23 cellular contexts compared by ENCODE assay signal in the genomic region with DNA sequence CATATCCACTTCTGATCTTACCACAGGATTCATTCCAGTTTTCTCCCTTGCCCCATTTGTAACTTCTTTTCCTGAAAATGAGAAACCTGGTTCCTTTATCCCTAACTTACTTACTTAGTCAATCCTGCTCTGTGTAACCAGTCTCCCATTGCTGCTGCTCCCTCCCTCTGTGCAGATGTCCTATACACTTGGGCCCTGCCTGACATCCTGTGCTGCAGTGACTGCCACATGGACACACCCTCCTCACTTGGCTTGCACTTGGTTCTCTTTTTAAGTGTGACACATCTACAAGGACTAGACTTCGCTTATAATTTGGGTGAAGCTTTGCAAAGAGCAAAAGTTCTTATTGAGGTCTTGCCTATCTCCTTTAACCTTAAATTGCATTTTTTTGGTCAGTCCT. TPM values are rescaled to one million over a fixed set of nuclear protein-coding genes. Genes with fewer than 3 reads are reported as not detected.
A peak's percentile ranks its signal among the peaks of the same experiment; 100 is the strongest.
DNase-seq lines count a peak whose midpoint lies in the region; ATAC-seq and TF ChIP-seq lines count a peak whose summit lies in the region.
"Had no signal": no experiment of that assay in that cellular context is flagged by ENCODE, and none has a peak within 500 bp of the region (broad histone marks: within the 10 kb centered on the region; RNA-seq: fewer than 3 reads in every experiment).

No MANE protein-coding gene starts in this region.

- peaks cover 76% of the 10 kb centered on the region for H3K79me2 ChIP-seq in GM23338 (replicated peaks; ENCODE audit: insufficient read depth)

- no peak overlapping the region for H3K4me3 ChIP-seq in GM23338
- no peak overlapping the region for H3K4me3 ChIP-seq in Peyer's patch
- H3K4me3 ChIP-seq: body of pancreas, coronary artery, smooth muscle cell, vagina had no signal

- H3K4me3 Mint-ChIP-seq in GM23338, result no peak overlapping the region
- no peak overlapping the region for H3K4me3 Mint-ChIP-seq in nephron
- H3K4me3 Mint-ChIP-seq in stimulated activated memory B cell treated with anti-CD40 and anti-IgM and Interleukin-4, amounts not matched to agents 10 μg/mL and 1 μg/mL and 100 μg/mL, for 72 hours, result no peak overlapping the region
- H3K4me3 Mint-ChIP-seq: activated naive CD8-positive, alpha-beta T cell; immature natural killer cell; memory B cell; natural killer cell; T-helper 1 cell treated with Interleukin-12 subunit alpha and Interleukin-12 subunit beta and Interleukin-4 antibody, amounts not matched to agents 30 μg/mL and 1 μg/mL, for 36 hours had no signal

- H3K9me3 Mint-ChIP-seq in GM23338, result no peaks in the 10 kb centered on the region
- H3K9me3 Mint-ChIP-seq in nephron, result no peaks in the 10 kb centered on the region
- no peaks in the 10 kb centered on the region for H3K9me3 Mint-ChIP-seq in stimulated activated memory B cell treated with anti-CD40 and anti-IgM and Interleukin-4, amounts not matched to agents 10 μg/mL and 1 μg/mL and 100 μg/mL, for 72 hours
- H3K9me3 Mint-ChIP-seq: immature natural killer cell; memory B cell; natural killer cell; T-helper 1 cell treated with Interleukin-12 subunit alpha and Interleukin-12 subunit beta and Interleukin-4 antibody, amounts not matched to agents 30 μg/mL and 1 μg/mL, for 36 hours had no signal

- DNase-seq in GM23338 (ENCODE audit: low spot score), result no peak
- peak in 1 of 3 donors; percentile 66 for DNase-seq in Peyer's patch
- DNase-seq in GM20000 (ENCODE audit: low spot score), result no peak
- DNase-seq in NCI-H2029 (lab: John Stamatoyannopoulos, UW), result no peak
- DNase-seq: activated T-cell treated with anti-CD3 and anti-CD28 coated beads, Interleukin-2, amount 50 U/mL, for 48 hours; AML-193; body of pancreas; immature natural killer cell; natural killer cell; NCI-H2081; posterior cingulate gyrus; SHP77 treated with DMSO at 0.1 percent for 48 hours; stimulated activated CD4-positive, alpha-beta T cell treated with anti-CD3 and anti-CD28 coated beads, Interleukin-4, amount 100 ng/mL, for 4 hours; substantia nigra had no signal

- peaks cover 59% of the 10 kb centered on the region for H3K4me1 ChIP-seq in GM23338 (ENCODE audit: insufficient read depth)
- H3K4me1 ChIP-seq in Peyer's patch, result peaks cover 0 to 37% (median 0%) of the 10 kb centered on the region in 4 donors

- no peaks in the 10 kb centered on the region for H3K27me3 ChIP-seq in GM23338 (ENCODE audit: insufficient read depth)
- no peaks in the 10 kb centered on the region for H3K27me3 ChIP-seq in Peyer's patch
- H3K27me3 ChIP-seq: body of pancreas, vagina had no signal

- H3K27ac ChIP-seq in GM23338 (ENCODE audit: low read depth) (peak overlapping the region; percentile 68; the same call in 1 of the 2 replicates), Peyer's patch (peak overlapping the region in 3 of 4 donors; percentile 9 to 73 (median 67))
- H3K27ac ChIP-seq: body of pancreas, coronary artery, vagina had no signal

- H3K36me3 Mint-ChIP-seq in GM23338 (ENCODE audit: low read depth), result peaks cover 2% of the 10 kb centered on the region; the same call in 2 of the 3 replicates
- H3K36me3 Mint-ChIP-seq in nephron (ENCODE audit: low read depth), result no peaks in the 10 kb centered on the region
- no peaks in the 10 kb centered on the region for H3K36me3 Mint-ChIP-seq in stimulated activated memory B cell treated with anti-CD40 and anti-IgM and Interleukin-4, amounts not matched to agents 10 μg/mL and 1 μg/mL and 100 μg/mL, for 72 hours
- H3K36me3 Mint-ChIP-seq: activated naive CD8-positive, alpha-beta T cell; immature natural killer cell; memory B cell; natural killer cell had no signal

- H3K4me2 ChIP-seq in GM23338, result no peak overlapping the region
- H3K4me2 ChIP-seq: smooth muscle cell had no signal

- no peak for TF ChIP-seq CTCF in GM23338 (conservative IDR thresholded peaks at IDR 0.05; ENCODE audit: low read depth in 2 of 2)
- no peak for TF ChIP-seq CTCF in Peyer's patch (IDR thresholded peaks at IDR 0.05)
- no peak for TF ChIP-seq CTCF in nephron (IDR thresholded peaks at IDR 0.05; ENCODE audit: unreplicated experiment in 3 of 3)
- no peak for TF ChIP-seq CTCF in GM20000 (IDR thresholded peaks at IDR 0.05; ENCODE audit: extremely low read depth, missing control alignments)

- no peaks in the 10 kb centered on the region; the same call in 1 of the 2 replicates for H3F3A ChIP-seq in GM23338 (replicated peaks; ENCODE audit: low read depth)

- H3K36me3 ChIP-seq in GM23338 (ENCODE audit: insufficient read depth) (no peaks in the 10 kb centered on the region), Peyer's patch (no peaks in the 10 kb centered on the region)
- H3K36me3 ChIP-seq: vagina had no signal

- H2AFZ ChIP-seq in GM23338, result no peak overlapping the region

- H3K27ac Mint-ChIP-seq in GM23338 (peak overlapping the region; percentile 49), nephron (peak overlapping the region in 2 of 3 experiments; percentile 7 to 48)
- H3K27ac Mint-ChIP-seq in stimulated activated memory B cell treated with anti-CD40 and anti-IgM and Interleukin-4, amounts not matched to agents 10 μg/mL and 1 μg/mL and 100 μg/mL, for 72 hours, result no peak overlapping the region
- H3K27ac Mint-ChIP-seq: activated naive CD8-positive, alpha-beta T cell; memory B cell; natural killer cell; T-helper 1 cell treated with Interleukin-12 subunit alpha and Interleukin-12 subunit beta and Interleukin-4 antibody, amounts not matched to agents 30 μg/mL and 1 μg/mL, for 36 hours had no signal

- ATAC-seq in GM23338 (no peak; the same call in 2 of the 3 replicates), esophagus mucosa (peak; percentile 78)
- no peak for ATAC-seq in stimulated activated memory B cell treated with anti-CD40 and anti-IgM and Interleukin-4, amounts not matched to agents 10 μg/mL and 1 μg/mL and 100 μg/mL, for 72 hours
- ATAC-seq: body of pancreas, natural killer cell had no signal

- peaks cover 2% of the 10 kb centered on the region for H3K27me3 Mint-ChIP-seq in GM23338 (ENCODE audit: insufficient read depth, low read depth, poor library complexity)
- peaks cover 3% of the 10 kb centered on the region for H3K27me3 Mint-ChIP-seq in nephron (ENCODE audit: low read depth)
- peaks cover 10% of the 10 kb centered on the region for H3K27me3 Mint-ChIP-seq in stimulated activated memory B cell treated with anti-CD40 and anti-IgM and Interleukin-4, amounts not matched to agents 10 μg/mL and 1 μg/mL and 100 μg/mL, for 72 hours
- H3K27me3 Mint-ChIP-seq: activated naive CD8-positive, alpha-beta T cell had no signal

- H4K20me1 ChIP-seq in GM23338 (replicated peaks; ENCODE audit: insufficient read depth), result no peaks in the 10 kb centered on the region; the same call in 1 of the 2 replicates

- TF ChIP-seq POLR2A in Peyer's patch (IDR thresholded peaks at IDR 0.05), result no peak

- peaks cover 73% of the 10 kb centered on the region for H3K4me1 Mint-ChIP-seq in GM23338
- H3K4me1 Mint-ChIP-seq in nephron, result peaks cover 23% of the 10 kb centered on the region
- peaks cover 11% of the 10 kb centered on the region for H3K4me1 Mint-ChIP-seq in stimulated activated memory B cell treated with anti-CD40 and anti-IgM and Interleukin-4, amounts not matched to agents 10 μg/mL and 1 μg/mL and 100 μg/mL, for 72 hours
- H3K4me1 Mint-ChIP-seq: immature natural killer cell, natural killer cell had no signal

- H3K9me3 ChIP-seq in Peyer's patch, result no peaks in the 10 kb centered on the region
- H3K9me3 ChIP-seq: body of pancreas, vagina had no signal

- H3K9me2 ChIP-seq in GM23338 (ENCODE audit: insufficient read depth), result no peaks in the 10 kb centered on the region

TF ChIP-seq in GM23338, 12 proteins besides CTCF, POLR2A, EP300 and RAD21 (continues in another document):
- TF ChIP-seq NANOG (IDR thresholded peaks at IDR 0.05; ENCODE audit: borderline replicate concordance), result no peak

RNA-seq across cellular contexts. Expression of gene FGD4, which starts 51.4 kb away (rescaled TPM):
- 48.6 and 54.3 TPM in 2 replicates for total RNA-seq in GM23338 (2014; rRNA removed; shearing (Covaris generic))
- polyA plus RNA-seq in GM23338 (2016; fragmentation: Nextera tagmentation; extraction: Ambion mirVana), result 16.9 and 24.3 TPM in 2 replicates
- total RNA-seq in Peyer's patch, result 100 to 1,000 TPM in 3 of 4 donors, 10 to 100 TPM in 1; 85.8 to 135 (median 123) TPM
- 17.4 TPM for total RNA-seq in esophagus mucosa
